ENCODE assay signal across 9 cellular contexts in the genomic region with DNA sequence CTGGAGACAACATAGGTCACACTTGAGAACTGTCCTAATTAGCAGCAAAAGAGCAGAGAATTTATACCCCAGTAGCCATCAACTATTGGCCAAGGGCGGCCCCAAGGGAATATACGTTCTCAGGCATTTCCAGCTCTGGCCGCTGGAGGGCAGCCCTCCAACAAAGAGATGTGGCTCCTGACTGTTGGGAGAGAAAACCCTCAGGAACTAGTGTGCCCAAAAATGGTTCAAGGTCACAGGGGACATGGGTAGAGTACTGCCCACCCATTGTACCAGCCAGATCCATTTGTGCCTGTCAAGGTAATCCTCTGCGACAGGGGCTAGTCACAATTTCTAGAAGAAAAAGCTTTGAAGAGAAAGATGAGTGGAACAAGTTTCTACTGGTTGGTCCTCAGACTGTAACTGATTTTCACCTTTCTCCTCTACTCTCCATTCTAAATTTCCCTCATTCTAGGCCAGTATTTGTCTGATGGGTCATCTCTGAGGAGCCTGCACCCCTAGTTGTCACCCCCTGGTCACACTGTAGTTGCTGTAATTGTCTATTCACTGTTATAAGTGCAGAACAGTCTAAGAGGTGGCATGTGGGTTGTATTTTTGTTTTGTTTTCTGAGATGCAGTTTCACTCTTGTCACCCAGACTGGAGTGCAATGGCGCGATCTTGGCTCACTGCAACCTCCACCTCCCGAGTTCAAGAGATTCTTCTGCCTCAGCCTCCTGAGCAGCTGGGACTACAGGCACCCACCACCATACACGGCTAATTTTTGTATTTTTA. TPM values are rescaled to one million over a fixed set of nuclear protein-coding genes. Genes with fewer than 3 reads are reported as not detected.
DNase-seq lines count a peak whose midpoint lies in the region; ATAC-seq, FAIRE-seq and TF ChIP-seq lines count a peak whose summit lies in the region.
"Had no signal": no experiment of that assay in that cellular context is flagged by ENCODE, and none has a peak within 500 bp of the region (broad histone marks: within the 10 kb centered on the region; RNA-seq: fewer than 3 reads in every experiment).

No MANE protein-coding gene starts in this region.

- H3K4me2 ChIP-seq in endothelial cell of umbilical vein (ENCODE audit: insufficient read depth, low read length) = no peak overlapping the region

- H3K79me2 ChIP-seq in endothelial cell of umbilical vein (ENCODE audit: control insufficient read depth, insufficient read depth, low read length) = no peaks in the 10 kb centered on the region

- H3K4me3 ChIP-seq in CD4-positive, CD25-positive, alpha-beta regulatory T cell (ENCODE audit: low read depth, low read length) = no peak overlapping the region
- no peak overlapping the region for H3K4me3 ChIP-seq in endothelial cell of umbilical vein (replicated peaks in 1 of 3; ENCODE audit: insufficient read depth in 1 of 3, low read depth in 1 of 3, low read length in 3 of 3)

- no TSS peak for BruUV-seq in endothelial cell of umbilical vein (replicated peaks; lab: Mats Ljungman, UMichigan)

- H2AFZ ChIP-seq in endothelial cell of umbilical vein (ENCODE audit: low read depth, low read length) = no peak overlapping the region

- intact Hi-C loops in endothelial cell of umbilical vein (cut with micrococcal nuclease) = loop anchor here (1.0 to 10.0 kb wide), 6 partner anchors 121 to 519 kb away; a partner anchor contains a TSS

- CTCF ChIA-PET in endothelial cell of umbilical vein (lab: Charles Lee) = interaction anchor here (0.6 to 2.9 kb wide), 17 partner anchors 8 to 394 kb away, joined by 3 to 35 read pairs (median 6); a partner anchor contains a TSS

- no peaks in the 10 kb centered on the region for H3K9me3 Mint-ChIP-seq in CD4-positive, CD25-positive, alpha-beta regulatory T cell
- H3K9me3 Mint-ChIP-seq in naive thymus-derived CD8-positive, alpha-beta T cell = no peaks in the 10 kb centered on the region
- H3K9me3 Mint-ChIP-seq in stimulated activated naive B cell treated with anti-CD40 and anti-IgM and Interleukin-4, amounts not matched to agents 10 μg/mL and 1 μg/mL and 100 μg/mL, for 72 hours = peaks cover 0 to 4% of the 10 kb centered on the region in 2 donors
- H3K9me3 Mint-ChIP-seq: T-helper 1 cell treated with Interleukin-12 subunit alpha and Interleukin-12 subunit beta and Interleukin-4 antibody, amounts not matched to agents 30 μg/mL and 1 μg/mL, for 36 hours had no signal

- peaks cover 0 to 2% (median 0%) of the 10 kb centered on the region in 4 donors for H3K4me1 Mint-ChIP-seq in CD4-positive, CD25-positive, alpha-beta regulatory T cell
- peaks cover 0 to 8% (median 2%) of the 10 kb centered on the region in 4 donors for H3K4me1 Mint-ChIP-seq in naive thymus-derived CD8-positive, alpha-beta T cell
- H3K4me1 Mint-ChIP-seq in stimulated activated naive B cell treated with anti-CD40 and anti-IgM and Interleukin-4, amounts not matched to agents 10 μg/mL and 1 μg/mL and 100 μg/mL, for 72 hours = peaks cover 9 to 18% of the 10 kb centered on the region in 2 donors

- H3K27ac Mint-ChIP-seq in CD4-positive, CD25-positive, alpha-beta regulatory T cell = no peak overlapping the region
- H3K27ac Mint-ChIP-seq in naive thymus-derived CD8-positive, alpha-beta T cell = peak overlapping the region in 1 of 10 donors; percentile 43
- H3K27ac Mint-ChIP-seq in stimulated activated naive B cell treated with anti-CD40 and anti-IgM and Interleukin-4, amounts not matched to agents 10 μg/mL and 1 μg/mL and 100 μg/mL, for 72 hours = no peak overlapping the region
- H3K27ac Mint-ChIP-seq: T-helper 1 cell treated with Interleukin-12 subunit alpha and Interleukin-12 subunit beta and Interleukin-4 antibody, amounts not matched to agents 30 μg/mL and 1 μg/mL, for 36 hours had no signal

- H3K36me3 Mint-ChIP-seq in CD4-positive, CD25-positive, alpha-beta regulatory T cell = no peaks in the 10 kb centered on the region
- no peaks in the 10 kb centered on the region for H3K36me3 Mint-ChIP-seq in naive thymus-derived CD8-positive, alpha-beta T cell
- H3K36me3 Mint-ChIP-seq in stimulated activated naive B cell treated with anti-CD40 and anti-IgM and Interleukin-4, amounts not matched to agents 10 μg/mL and 1 μg/mL and 100 μg/mL, for 72 hours = no peaks in the 10 kb centered on the region

- H3K9me1 ChIP-seq in endothelial cell of umbilical vein (replicated peaks; ENCODE audit: control insufficient read depth, extremely low read depth, insufficient read depth, low read length) = no peaks in the 10 kb centered on the region

- H3K27ac ChIP-seq in CD4-positive, CD25-positive, alpha-beta regulatory T cell (ENCODE audit: insufficient read depth, low read length, poor library complexity, severe bottlenecking) = no peak overlapping the region
- no peak overlapping the region for H3K27ac ChIP-seq in endothelial cell of umbilical vein (ENCODE audit: insufficient read depth, low read depth, low read length)

- peak; percentile 97 for FAIRE-seq in endothelial cell of umbilical vein (lab: Jason Lieb, UNC)

- peaks cover 10% of the 10 kb centered on the region for H3K27me3 Mint-ChIP-seq in CD4-positive, CD25-positive, alpha-beta regulatory T cell
- peaks cover 0 to 7% (median 1%) of the 10 kb centered on the region in 5 donors for H3K27me3 Mint-ChIP-seq in naive thymus-derived CD8-positive, alpha-beta T cell
- peaks cover 8 to 9% of the 10 kb centered on the region in 2 donors for H3K27me3 Mint-ChIP-seq in stimulated activated naive B cell treated with anti-CD40 and anti-IgM and Interleukin-4, amounts not matched to agents 10 μg/mL and 1 μg/mL and 100 μg/mL, for 72 hours

- DNase-seq in CD4-positive, CD25-positive, alpha-beta regulatory T cell = peak; percentile 46 to 70 (median 63)
- DNase-seq in NCI-H82 treated with DMSO at 0.1 percent for 48 hours (lab: John Stamatoyannopoulos, UW; ENCODE audit: unreplicated experiment) (peak; percentile 25), endothelial cell of umbilical vein (ENCODE audit: low read depth, low spot score) (peak; percentile 71)
- DNase-seq in activated CD8-positive, alpha-beta memory T cell treated with anti-CD3 and anti-CD28 coated beads for 48 hours (ENCODE audit: low read depth in 2 of 3, low spot score in 2 of 3) = peak; percentile 25 to 55 (median 27)
- peak; percentile 35 to 79 (median 64) for DNase-seq in naive thymus-derived CD8-positive, alpha-beta T cell
- peak; percentile 54 for DNase-seq in stimulated activated naive B cell treated with anti-CD40 and anti-IgM and Interleukin-4, amounts not matched to agents 10 μg/mL and 1 μg/mL and 100 μg/mL, for 72 hours

- no peaks in the 10 kb centered on the region for H3K27me3 ChIP-seq in CD4-positive, CD25-positive, alpha-beta regulatory T cell (ENCODE audit: control insufficient read depth, insufficient read depth, low read length)
- H3K27me3 ChIP-seq in endothelial cell of umbilical vein (ENCODE audit: control insufficient read depth in 2 of 2, insufficient read depth in 2 of 2, low read length in 2 of 2) = no peaks in the 10 kb centered on the region

- no peaks in the 10 kb centered on the region for H4K20me1 ChIP-seq in endothelial cell of umbilical vein (replicated peaks; ENCODE audit: control insufficient read depth, extremely low read depth, insufficient read depth, low read length)

- TF ChIP-seq CTCF in endothelial cell of umbilical vein (IDR thresholded peaks at IDR 0.05; ENCODE audit: extremely low read depth in 1 of 2, insufficient read depth in 1 of 2, low read depth in 1 of 2, low read length in 2 of 2) = peak; percentile 81 to 82

- dilution Hi-C loops in endothelial cell of umbilical vein (cut with MboI; ENCODE audit: extremely low pct_ligation_motif_present, low sequenced_read_pairs) = no loop called here

- H3K9me3 ChIP-seq in CD4-positive, CD25-positive, alpha-beta regulatory T cell (ENCODE audit: control insufficient read depth in 2 of 2, low read length in 2 of 2) = no peaks in the 10 kb centered on the region
- no peaks in the 10 kb centered on the region for H3K9me3 ChIP-seq in endothelial cell of umbilical vein (replicated peaks; ENCODE audit: control insufficient read depth, insufficient read depth, low read length)

- H3K9ac ChIP-seq in endothelial cell of umbilical vein (replicated peaks; ENCODE audit: extremely low read depth, insufficient read depth, low read length) = no peak overlapping the region

- H3K4me3 Mint-ChIP-seq in CD4-positive, CD25-positive, alpha-beta regulatory T cell = no peak overlapping the region
- peak overlapping the region in 1 of 10 donors; percentile 4 for H3K4me3 Mint-ChIP-seq in naive thymus-derived CD8-positive, alpha-beta T cell
- H3K4me3 Mint-ChIP-seq in stimulated activated naive B cell treated with anti-CD40 and anti-IgM and Interleukin-4, amounts not matched to agents 10 μg/mL and 1 μg/mL and 100 μg/mL, for 72 hours = no peak overlapping the region
- H3K4me3 Mint-ChIP-seq: T-helper 1 cell treated with Interleukin-12 subunit alpha and Interleukin-12 subunit beta and Interleukin-4 antibody, amounts not matched to agents 30 μg/mL and 1 μg/mL, for 36 hours had no signal

- POLR2A ChIA-PET in endothelial cell of umbilical vein (lab: Charles Lee) = no interaction called here
- POLR2A ChIA-PET in naive thymus-derived CD8-positive, alpha-beta T cell (lab: Charles Lee) = interaction anchor here (1.0 kb wide), 1 partner anchor 122 kb away, joined by 4 read pairs; a partner anchor contains a TSS

- no peaks in the 10 kb centered on the region for H3K4me1 ChIP-seq in CD4-positive, CD25-positive, alpha-beta regulatory T cell (ENCODE audit: control insufficient read depth, insufficient read depth, low read length, poor library complexity, severe bottlenecking)
- H3K4me1 ChIP-seq in endothelial cell of umbilical vein (ENCODE audit: control insufficient read depth, extremely low read depth, insufficient read depth, low read length) = no peaks in the 10 kb centered on the region

- H3K36me3 ChIP-seq in CD4-positive, CD25-positive, alpha-beta regulatory T cell (ENCODE audit: control insufficient read depth, insufficient read depth, low read length) = no peaks in the 10 kb centered on the region
- H3K36me3 ChIP-seq in endothelial cell of umbilical vein (ENCODE audit: control insufficient read depth in 2 of 2, extremely low read depth in 1 of 2, insufficient read depth in 2 of 2, low read length in 2 of 2) = no peaks in the 10 kb centered on the region

- TF ChIP-seq POLR2A in endothelial cell of umbilical vein (IDR thresholded peaks at IDR 0.05; ENCODE audit: low read depth, low read length) = no peak

- peak; percentile 65 to 83 for ATAC-seq in CD4-positive, CD25-positive, alpha-beta regulatory T cell (ENCODE audit: low read depth in 2 of 2)
- ATAC-seq in GM19351 (IDR thresholded peaks at IDR 0.05; ENCODE audit: unreplicated experiment) (peak; percentile 93), HG03565 (IDR thresholded peaks at IDR 0.05; ENCODE audit: unreplicated experiment) (peak; percentile 80)
- ATAC-seq in naive thymus-derived CD8-positive, alpha-beta T cell = peak; percentile 75 to 87
- ATAC-seq in stimulated activated naive B cell treated with anti-CD40 and anti-IgM and Interleukin-4, amounts not matched to agents 10 μg/mL and 1 μg/mL and 100 μg/mL, for 72 hours (replicated peaks) = peak; percentile 75 to 79

RNA-seq across cellular contexts. Expression of a gene that starts 14.7 kb away (rescaled TPM):
- not detected for total RNA-seq in CD4-positive, CD25-positive, alpha-beta regulatory T cell
- polyA plus RNA-seq in CD4-positive, CD25-positive, alpha-beta regulatory T cell = not detected
- total RNA-seq in endothelial cell of umbilical vein = not detected in 2 replicates
- polyA plus RNA-seq in endothelial cell of umbilical vein = not detected in 2 replicates
- not detected in 2 replicates for polyA plus RNA-seq in endothelial cell of umbilical vein (2011; cell fraction: cytosol; rRNA removed)
- not detected in 2 replicates for polyA plus RNA-seq in endothelial cell of umbilical vein (2011; cell fraction: nucleus; rRNA removed)
- polyA plus RNA-seq in endothelial cell of umbilical vein (2012) = not detected in 2 replicates
- polyA minus RNA-seq in endothelial cell of umbilical vein = not detected in 2 replicates
- not detected for polyA minus RNA-seq in endothelial cell of umbilical vein (2011; cell fraction: cytosol; rRNA and poly(A)+ RNA removed)
- not detected in 2 replicates for polyA minus RNA-seq in endothelial cell of umbilical vein (2011; cell fraction: nucleus; rRNA and poly(A)+ RNA removed)
- not detected for total RNA-seq in naive thymus-derived CD8-positive, alpha-beta T cell
- not detected for polyA plus RNA-seq in naive thymus-derived CD8-positive, alpha-beta T cell
